In genomic region chr11:3043315-3043871, GRCh38 we compare ENCODE assay signal across 1 cellular context.
TF ChIP-seq lines count a peak whose summit lies in the region.

No MANE protein-coding gene starts in this region.

TF ChIP-seq in WTC11, 78 proteins besides CTCF, POLR2A, EP300 and RAD21 (continued from another document):
- no peak for TF ChIP-seq ZNF425 (CRISPR knock-in tag; conservative IDR thresholded peaks at IDR 0.05)
- no peak for TF ChIP-seq NR1H2 (CRISPR knock-in tag; IDR thresholded peaks at IDR 0.05)
TF ChIP-seq in WTC11: peak in this region for 0.
